13 cellular contexts compared by ENCODE assay signal in the genomic region with DNA sequence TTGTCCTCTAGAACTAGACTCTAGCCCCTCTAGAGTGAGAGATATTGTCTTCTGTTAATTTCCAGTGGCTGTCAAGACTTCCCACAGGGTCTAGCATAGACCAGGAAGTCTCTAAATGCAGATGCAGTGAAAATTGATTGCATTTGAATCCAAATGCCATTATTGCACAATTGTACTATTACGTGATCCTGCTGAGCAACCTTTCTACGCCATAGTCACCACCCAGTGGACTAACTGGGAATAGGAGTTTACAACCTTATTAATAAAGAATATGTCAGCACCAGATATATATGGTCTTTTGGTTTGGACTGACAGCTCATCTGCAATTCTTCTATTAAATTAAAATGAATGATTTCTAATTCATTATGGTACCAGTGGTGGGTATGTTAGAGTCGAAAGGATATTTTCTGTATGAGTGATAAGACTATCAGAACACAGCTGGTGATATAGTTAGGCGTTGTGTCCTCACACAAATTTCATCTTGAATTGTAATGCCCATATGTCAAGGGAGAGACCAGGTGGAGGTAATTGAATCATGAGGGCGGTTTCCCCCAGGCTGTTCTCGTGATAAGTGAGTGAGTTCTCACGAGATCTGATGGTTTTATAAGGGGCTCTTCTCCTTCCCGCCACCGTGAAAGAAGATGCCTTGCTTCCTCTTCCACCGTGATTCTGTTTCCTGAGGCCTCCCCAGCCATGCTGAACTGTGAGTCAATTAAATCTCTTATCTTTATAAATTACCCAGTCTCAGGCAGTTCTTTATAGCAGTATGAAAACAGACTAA.
A peak's percentile ranks its signal among the peaks of the same experiment; 100 is the strongest.
DNase-seq lines count a peak whose midpoint lies in the region; ATAC-seq and TF ChIP-seq lines count a peak whose summit lies in the region.
"Had no signal": no experiment of that assay in that cellular context is flagged by ENCODE, and none has a peak within 500 bp of the region (broad histone marks: within the 10 kb centered on the region; RNA-seq: fewer than 3 reads in every experiment).

No MANE protein-coding gene starts in this region.

- H2AFZ ChIP-seq in SK-N-SH (ENCODE audit: low read depth) = no peak overlapping the region
- H2AFZ ChIP-seq in osteoblast (ENCODE audit: low read length) = no peak overlapping the region

- H3K27me3 ChIP-seq in SK-N-SH (ENCODE audit: insufficient read depth) (no peaks in the 10 kb centered on the region), right lobe of liver (no peaks in the 10 kb centered on the region), osteoblast (ENCODE audit: insufficient read depth, low read length) (no peaks in the 10 kb centered on the region)

- H3K9me2 ChIP-seq in SK-N-SH = no peaks in the 10 kb centered on the region

- no peak; a peak in 1 of 4 replicates for TF ChIP-seq EP300 in SK-N-SH (IDR thresholded peaks at IDR 0.05; ENCODE audit: borderline replicate concordance in 1 of 2, low read depth in 1 of 2, low read length in 1 of 2)

- intact Hi-C loops in right lobe of liver (cut with DNase I) = loop anchor here in 1 of 2 donors (10.0 kb wide), 1 partner anchor 123 kb away; no protein-coding TSS in a partner anchor

- peak; percentile 48 for DNase-seq in G401 (ENCODE audit: low spot score)
- peak; percentile 26 for DNase-seq in SK-N-SH
- DNase-seq in right lobe of liver = no peak
- DNase-seq in Ammon's horn (ENCODE audit: low spot score) = no peak
- DNase-seq in osteoblast (ENCODE audit: insufficient read length, low spot score, missing footprints) = no peak
- DNase-seq: activated effector memory CD4-positive, alpha-beta T cell treated with anti-CD3 and anti-CD28 coated beads, Interleukin-2, amount 50 U/mL, for 16 hours; GF-D8; mesenchymal stem cell; stimulated activated CD8-positive, alpha-beta memory T cell treated with anti-CD3 and anti-CD28 coated beads, Interleukin-4, amount 100 ng/mL, for 48 hours had no signal

- POLR2A ChIA-PET in SK-N-SH (lab: Yijun Ruan, JAX) = no interaction called here

- H4K20me1 ChIP-seq in SK-N-SH (ENCODE audit: insufficient read depth) = no peaks in the 10 kb centered on the region
- H4K20me1 ChIP-seq in osteoblast (ENCODE audit: insufficient read depth, low read length) = no peaks in the 10 kb centered on the region

- H3K4me3 ChIP-seq in SK-N-SH (ENCODE audit: low read depth in 2 of 2, low read length in 1 of 2) = no peak overlapping the region
- no peak overlapping the region for H3K4me3 ChIP-seq in right lobe of liver
- no peak overlapping the region for H3K4me3 ChIP-seq in osteoblast (ENCODE audit: insufficient read depth, low read length)

- no peaks in the 10 kb centered on the region for H3K9me3 ChIP-seq in SK-N-SH
- H3K9me3 ChIP-seq in right lobe of liver = no peaks in the 10 kb centered on the region
- H3K9me3 ChIP-seq in osteoblast (ENCODE audit: low read depth, low read length) = no peaks in the 10 kb centered on the region

- H3K4me1 ChIP-seq in SK-N-SH (ENCODE audit: control insufficient read depth in 1 of 2, insufficient read depth in 2 of 2, low read depth in 1 of 2, low read length in 1 of 2) (peaks cover 0 to 3% of the 10 kb centered on the region in 2 experiments; a peak in 1 of 4 replicates), right lobe of liver (no peaks in the 10 kb centered on the region), osteoblast (ENCODE audit: insufficient read depth, low read length) (no peaks in the 10 kb centered on the region)

- TF ChIP-seq POLR2A in right lobe of liver (IDR thresholded peaks at IDR 0.05) = no peak

- in situ Hi-C loops in G401 (cut with HindIII; ENCODE audit: low sequenced_read_pairs) = no loop called here

- H3F3A ChIP-seq in SK-N-SH (replicated peaks; ENCODE audit: insufficient read depth) = no peaks in the 10 kb centered on the region

- TF ChIP-seq CTCF in LNCAP (IDR thresholded peaks at IDR 0.05) (peak; percentile 27; the same call in 1 of the 2 replicates), SK-N-SH (IDR thresholded peaks at IDR 0.05) (peak; percentile 20), right lobe of liver (IDR thresholded peaks at IDR 0.05) (peak; percentile 45 to 72 (median 57)), osteoblast (IDR thresholded peaks at IDR 0.05; ENCODE audit: extremely low read depth, low read depth, low read length) (no peak)

- CTCF ChIA-PET in SK-N-SH (lab: Yijun Ruan, JAX) = interaction anchor here (0.7 to 3.4 kb wide), 8 partner anchors 10 to 533 kb away, joined by 3 to 15 read pairs (median 4); no protein-coding TSS in a partner anchor

- no peaks in the 10 kb centered on the region for H3K36me3 ChIP-seq in SK-N-SH (replicated peaks in 1 of 2; ENCODE audit: control insufficient read depth in 1 of 2, insufficient read depth in 2 of 2, low read length in 1 of 2)
- H3K36me3 ChIP-seq in right lobe of liver = no peaks in the 10 kb centered on the region
- H3K36me3 ChIP-seq in osteoblast (ENCODE audit: insufficient read depth, low read length) = no peaks in the 10 kb centered on the region

- H3K79me2 ChIP-seq in SK-N-SH (ENCODE audit: insufficient read depth) (no peaks in the 10 kb centered on the region), osteoblast (ENCODE audit: insufficient read depth, low read length) (no peaks in the 10 kb centered on the region)

- WGBS in SK-N-SH (ENCODE audit: low lambda C conversion rate) = 13% methylated on average over 10 of the region's 10 CpGs
- 38% methylated on average over 9 of the region's 10 CpGs for WGBS in right lobe of liver (ENCODE audit: insufficient coverage, low coverage, low lambda C conversion rate, missing lambda C conversion rate)

- H3K9ac ChIP-seq in SK-N-SH = no peak overlapping the region

- H3K4me2 ChIP-seq in SK-N-SH = no peak overlapping the region
- H3K4me2 ChIP-seq in osteoblast (ENCODE audit: insufficient read depth, low read length) = no peak overlapping the region

- peak; percentile 67 to 87 (median 78) for ATAC-seq in right lobe of liver
- no peak for ATAC-seq in GM21423 (IDR thresholded peaks at IDR 0.05; ENCODE audit: unreplicated experiment)
- no peak for ATAC-seq in HG03175 (IDR thresholded peaks at IDR 0.05; ENCODE audit: unreplicated experiment)
- ATAC-seq: activated CD4-positive, CD25-positive, alpha-beta regulatory T cell treated with anti-CD3 and anti-CD28 coated beads, Interleukin-2, amount 50 U/mL, for 24 hours had no signal

- no peak overlapping the region for H3K27ac ChIP-seq in SK-N-SH (ENCODE audit: low read depth in 2 of 2, low read length in 1 of 2)
- no peak overlapping the region for H3K27ac ChIP-seq in right lobe of liver
- no peak overlapping the region for H3K27ac ChIP-seq in osteoblast (ENCODE audit: low read depth, low read length)

- TF ChIP-seq RAD21 in SK-N-SH (IDR thresholded peaks at IDR 0.05; ENCODE audit: low read length) = peak; percentile 55

TF ChIP-seq in SK-N-SH, 30 proteins besides CTCF, POLR2A, EP300 and RAD21:
- TF ChIP-seq CHD2 (IDR thresholded peaks at IDR 0.05; ENCODE audit: low read length, partially characterized antibody) = peak; percentile 93
- no peak for TF ChIP-seq RXRA (IDR thresholded peaks at IDR 0.05; ENCODE audit: borderline replicate concordance, low read depth)
- TF ChIP-seq SMC3 (IDR thresholded peaks at IDR 0.05; ENCODE audit: low read depth, low read length) = peak; percentile 20; the same call in 1 of the 2 replicates
- peak; percentile 42 for TF ChIP-seq GATA2 (CRISPR knock-in tag; IDR thresholded peaks at IDR 0.05)
TF ChIP-seq in SK-N-SH: peak in this region for 3.

Comparison
In these comparisons a context has a peak if more than half of its experiments do, and no peak if none do; other contexts are left out.
1. DNase-seq: peak in G401 (single experiment) and SK-N-SH (single experiment); none in right lobe of liver (0 of 3), Ammon's horn (single experiment) and osteoblast (single experiment).
2. ATAC-seq: peak in right lobe of liver (4 of 4); none in GM21423 (single experiment) and HG03175 (single experiment).